ENCODE assay signal across 1 cellular context in the genomic region with DNA sequence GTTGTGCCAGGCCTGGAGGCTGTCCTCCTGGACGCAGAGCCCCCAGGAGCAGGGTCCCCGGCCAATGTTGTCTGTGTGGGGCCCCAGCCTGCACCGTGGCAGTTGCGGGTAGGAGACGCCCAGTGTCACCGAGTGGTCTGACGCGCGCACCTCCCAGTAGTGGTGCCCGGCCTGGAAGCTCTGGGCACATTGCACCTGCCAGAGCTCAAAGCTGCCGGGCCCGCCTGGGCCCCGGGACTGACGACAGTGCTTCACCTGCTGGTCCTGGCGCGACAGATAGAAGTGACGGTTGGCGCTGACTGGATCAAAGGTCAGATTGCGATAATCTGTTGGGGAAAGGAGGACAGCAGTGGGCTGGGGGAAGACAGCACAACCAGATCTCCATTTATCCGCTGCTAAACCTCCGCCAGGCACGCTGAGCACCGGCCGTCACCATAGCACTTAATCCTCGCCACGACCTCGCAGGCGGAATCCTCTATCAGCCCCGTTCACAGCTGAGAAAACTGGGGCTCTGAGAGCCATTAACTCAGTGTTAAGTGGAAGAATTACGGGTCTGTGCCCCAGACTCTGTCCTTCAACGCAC.
TF ChIP-seq lines count a peak whose summit lies in the region.

No MANE protein-coding gene starts in this region.

TF ChIP-seq in HepG2, 621 proteins besides CTCF, POLR2A, EP300 and RAD21 (continued from another document and continues in another):
- TF ChIP-seq, protein P1, sequence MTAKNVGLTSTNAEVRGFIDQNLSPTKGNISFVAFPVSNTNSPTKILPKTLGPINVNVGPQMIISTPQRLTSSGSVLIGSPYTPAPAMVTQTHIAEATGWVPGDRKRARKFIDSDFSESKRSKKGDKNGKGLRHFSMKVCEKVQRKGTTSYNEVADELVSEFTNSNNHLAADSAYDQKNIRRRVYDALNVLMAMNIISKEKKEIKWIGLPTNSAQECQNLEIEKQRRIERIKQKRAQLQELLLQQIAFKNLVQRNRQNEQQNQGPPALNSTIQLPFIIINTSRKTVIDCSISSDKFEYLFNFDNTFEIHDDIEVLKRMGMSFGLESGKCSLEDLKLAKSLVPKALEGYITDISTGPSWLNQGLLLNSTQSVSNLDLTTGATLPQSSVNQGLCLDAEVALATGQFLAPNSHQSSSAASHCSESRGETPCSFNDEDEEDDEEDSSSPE (CRISPR knock-in tag; IDR thresholded peaks at IDR 0.05): no peak
- TF ChIP-seq ZNF75D (CRISPR knock-in tag; IDR thresholded peaks at IDR 0.05; ENCODE audit: borderline replicate concordance) (no peak), CCAR2 (optimal IDR thresholded peaks at IDR 0.05; ENCODE audit: low read depth, low read length) (no peak), POLR2G (IDR thresholded peaks at IDR 0.05; ENCODE audit: low read depth, low read length) (no peak; the same call in 1 of the 2 replicates), GTF3A (CRISPR knock-in tag; conservative IDR thresholded peaks at IDR 0.05) (no peak), ZMYM2 (CRISPR knock-in tag; IDR thresholded peaks at IDR 0.05) (no peak), NFIB (CRISPR knock-in tag; IDR thresholded peaks at IDR 0.05; ENCODE audit: borderline replicate concordance) (no peak), FOXC1 (CRISPR knock-in tag; IDR thresholded peaks at IDR 0.05; ENCODE audit: borderline replicate concordance) (no peak), HNRNPLL (IDR thresholded peaks at IDR 0.05; ENCODE audit: low read depth, low read length, poor library complexity, severe bottlenecking) (no peak), ARNTL (CRISPR knock-in tag; IDR thresholded peaks at IDR 0.05) (no peak), ZSCAN25 (CRISPR knock-in tag; IDR thresholded peaks at IDR 0.05) (no peak), ZNF816 (CRISPR knock-in tag; IDR thresholded peaks at IDR 0.05; ENCODE audit: borderline replicate concordance) (0 out of 2 replicates have a peak, but pooled peaks have one; percentile 82), JUN (CRISPR knock-in tag; IDR thresholded peaks at IDR 0.05) (no peak), FOXJ3 (CRISPR knock-in tag; IDR thresholded peaks at IDR 0.05; ENCODE audit: borderline replicate concordance) (no peak), KAT2B (IDR thresholded peaks at IDR 0.05; ENCODE audit: borderline replicate concordance, low read depth, low read length) (no peak), ZFYVE20 (CRISPR knock-in tag; IDR thresholded peaks at IDR 0.05; ENCODE audit: borderline replicate concordance, low read depth) (no peak), SAP130 (CRISPR knock-in tag; IDR thresholded peaks at IDR 0.05; ENCODE audit: low read depth) (no peak), YEATS4 (CRISPR knock-in tag; IDR thresholded peaks at IDR 0.05; ENCODE audit: borderline replicate concordance) (no peak), ZNF543 (CRISPR knock-in tag; IDR thresholded peaks at IDR 0.05) (no peak), U2AF2 (IDR thresholded peaks at IDR 0.05; ENCODE audit: low read depth, low read length) (0 out of 2 replicates have a peak, but pooled peaks have one; percentile 26), SMARCC2 (IDR thresholded peaks at IDR 0.05) (no peak), ZNF781 (CRISPR knock-in tag; IDR thresholded peaks at IDR 0.05; ENCODE audit: borderline replicate concordance, not compliant biosample characterization) (no peak), ZNF350 (CRISPR knock-in tag; IDR thresholded peaks at IDR 0.05; ENCODE audit: borderline replicate concordance, low read depth) (no peak), HMG20B (CRISPR knock-in tag; conservative IDR thresholded peaks at IDR 0.05) (no peak), ZNF12 (CRISPR knock-in tag; IDR thresholded peaks at IDR 0.05) (no peak), ONECUT2 (CRISPR knock-in tag; IDR thresholded peaks at IDR 0.05) (no peak), MAZ (IDR thresholded peaks at IDR 0.05; ENCODE audit: borderline replicate concordance, low read depth, low read length) (no peak), MAZ (CRISPR knock-in tag; IDR thresholded peaks at IDR 0.05; ENCODE audit: low read depth) (no peak), FOXO1 (CRISPR knock-in tag; IDR thresholded peaks at IDR 0.05) (no peak), KDM2A (CRISPR knock-in tag; IDR thresholded peaks at IDR 0.05; ENCODE audit: borderline replicate concordance, low read depth) (no peak; the same call in 1 of the 2 replicates), NCOA2 (CRISPR knock-in tag; IDR thresholded peaks at IDR 0.05) (no peak), ZNF850 (CRISPR knock-in tag; conservative IDR thresholded peaks at IDR 0.05) (no peak)
- TF ChIP-seq, protein P2, sequence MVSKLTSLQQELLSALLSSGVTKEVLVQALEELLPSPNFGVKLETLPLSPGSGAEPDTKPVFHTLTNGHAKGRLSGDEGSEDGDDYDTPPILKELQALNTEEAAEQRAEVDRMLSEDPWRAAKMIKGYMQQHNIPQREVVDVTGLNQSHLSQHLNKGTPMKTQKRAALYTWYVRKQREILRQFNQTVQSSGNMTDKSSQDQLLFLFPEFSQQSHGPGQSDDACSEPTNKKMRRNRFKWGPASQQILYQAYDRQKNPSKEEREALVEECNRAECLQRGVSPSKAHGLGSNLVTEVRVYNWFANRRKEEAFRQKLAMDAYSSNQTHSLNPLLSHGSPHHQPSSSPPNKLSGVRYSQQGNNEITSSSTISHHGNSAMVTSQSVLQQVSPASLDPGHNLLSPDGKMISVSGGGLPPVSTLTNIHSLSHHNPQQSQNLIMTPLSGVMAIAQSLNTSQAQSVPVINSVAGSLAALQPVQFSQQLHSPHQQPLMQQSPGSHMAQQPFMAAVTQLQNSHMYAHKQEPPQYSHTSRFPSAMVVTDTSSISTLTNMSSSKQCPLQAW (CRISPR knock-in tag; IDR thresholded peaks at IDR 0.05): no peak
- TF ChIP-seq, protein P3, sequence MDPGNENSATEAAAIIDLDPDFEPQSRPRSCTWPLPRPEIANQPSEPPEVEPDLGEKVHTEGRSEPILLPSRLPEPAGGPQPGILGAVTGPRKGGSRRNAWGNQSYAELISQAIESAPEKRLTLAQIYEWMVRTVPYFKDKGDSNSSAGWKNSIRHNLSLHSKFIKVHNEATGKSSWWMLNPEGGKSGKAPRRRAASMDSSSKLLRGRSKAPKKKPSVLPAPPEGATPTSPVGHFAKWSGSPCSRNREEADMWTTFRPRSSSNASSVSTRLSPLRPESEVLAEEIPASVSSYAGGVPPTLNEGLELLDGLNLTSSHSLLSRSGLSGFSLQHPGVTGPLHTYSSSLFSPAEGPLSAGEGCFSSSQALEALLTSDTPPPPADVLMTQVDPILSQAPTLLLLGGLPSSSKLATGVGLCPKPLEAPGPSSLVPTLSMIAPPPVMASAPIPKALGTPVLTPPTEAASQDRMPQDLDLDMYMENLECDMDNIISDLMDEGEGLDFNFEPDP (CRISPR knock-in tag; conservative IDR thresholded peaks at IDR 0.05): no peak
- TF ChIP-seq, protein P4, sequence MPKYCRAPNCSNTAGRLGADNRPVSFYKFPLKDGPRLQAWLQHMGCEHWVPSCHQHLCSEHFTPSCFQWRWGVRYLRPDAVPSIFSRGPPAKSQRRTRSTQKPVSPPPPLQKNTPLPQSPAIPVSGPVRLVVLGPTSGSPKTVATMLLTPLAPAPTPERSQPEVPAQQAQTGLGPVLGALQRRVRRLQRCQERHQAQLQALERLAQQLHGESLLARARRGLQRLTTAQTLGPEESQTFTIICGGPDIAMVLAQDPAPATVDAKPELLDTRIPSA (CRISPR knock-in tag; IDR thresholded peaks at IDR 0.05; ENCODE audit: borderline replicate concordance): no peak
- TF ChIP-seq, protein P5, sequence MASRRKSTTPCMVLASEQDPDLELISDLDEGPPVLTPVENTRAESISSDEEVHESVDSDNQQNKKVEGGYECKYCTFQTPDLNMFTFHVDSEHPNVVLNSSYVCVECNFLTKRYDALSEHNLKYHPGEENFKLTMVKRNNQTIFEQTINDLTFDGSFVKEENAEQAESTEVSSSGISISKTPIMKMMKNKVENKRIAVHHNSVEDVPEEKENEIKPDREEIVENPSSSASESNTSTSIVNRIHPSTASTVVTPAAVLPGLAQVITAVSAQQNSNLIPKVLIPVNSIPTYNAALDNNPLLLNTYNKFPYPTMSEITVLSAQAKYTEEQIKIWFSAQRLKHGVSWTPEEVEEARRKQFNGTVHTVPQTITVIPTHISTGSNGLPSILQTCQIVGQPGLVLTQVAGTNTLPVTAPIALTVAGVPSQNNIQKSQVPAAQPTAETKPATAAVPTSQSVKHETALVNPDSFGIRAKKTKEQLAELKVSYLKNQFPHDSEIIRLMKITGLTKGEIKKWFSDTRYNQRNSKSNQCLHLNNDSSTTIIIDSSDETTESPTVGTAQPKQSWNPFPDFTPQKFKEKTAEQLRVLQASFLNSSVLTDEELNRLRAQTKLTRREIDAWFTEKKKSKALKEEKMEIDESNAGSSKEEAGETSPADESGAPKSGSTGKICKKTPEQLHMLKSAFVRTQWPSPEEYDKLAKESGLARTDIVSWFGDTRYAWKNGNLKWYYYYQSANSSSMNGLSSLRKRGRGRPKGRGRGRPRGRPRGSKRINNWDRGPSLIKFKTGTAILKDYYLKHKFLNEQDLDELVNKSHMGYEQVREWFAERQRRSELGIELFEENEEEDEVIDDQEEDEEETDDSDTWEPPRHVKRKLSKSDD (CRISPR knock-in tag; IDR thresholded peaks at IDR 0.05; ENCODE audit: low read depth): peak; percentile 76; the same call in 1 of the 2 replicates
- TF ChIP-seq, protein P6, sequence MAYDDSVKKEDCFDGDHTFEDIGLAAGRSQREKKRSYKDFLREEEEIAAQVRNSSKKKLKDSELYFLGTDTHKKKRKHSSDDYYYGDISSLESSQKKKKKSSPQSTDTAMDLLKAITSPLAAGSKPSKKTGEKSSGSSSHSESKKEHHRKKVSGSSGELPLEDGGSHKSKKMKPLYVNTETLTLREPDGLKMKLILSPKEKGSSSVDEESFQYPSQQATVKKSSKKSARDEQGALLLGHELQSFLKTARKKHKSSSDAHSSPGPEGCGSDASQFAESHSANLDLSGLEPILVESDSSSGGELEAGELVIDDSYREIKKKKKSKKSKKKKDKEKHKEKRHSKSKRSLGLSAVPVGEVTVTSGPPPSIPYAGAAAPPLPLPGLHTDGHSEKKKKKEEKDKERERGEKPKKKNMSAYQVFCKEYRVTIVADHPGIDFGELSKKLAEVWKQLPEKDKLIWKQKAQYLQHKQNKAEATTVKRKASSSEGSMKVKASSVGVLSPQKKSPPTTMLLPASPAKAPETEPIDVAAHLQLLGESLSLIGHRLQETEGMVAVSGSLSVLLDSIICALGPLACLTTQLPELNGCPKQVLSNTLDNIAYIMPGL (CRISPR knock-in tag; IDR thresholded peaks at IDR 0.05; ENCODE audit: borderline replicate concordance in 1 of 2, low read depth in 1 of 2): no peak
- TF ChIP-seq, protein P7, sequence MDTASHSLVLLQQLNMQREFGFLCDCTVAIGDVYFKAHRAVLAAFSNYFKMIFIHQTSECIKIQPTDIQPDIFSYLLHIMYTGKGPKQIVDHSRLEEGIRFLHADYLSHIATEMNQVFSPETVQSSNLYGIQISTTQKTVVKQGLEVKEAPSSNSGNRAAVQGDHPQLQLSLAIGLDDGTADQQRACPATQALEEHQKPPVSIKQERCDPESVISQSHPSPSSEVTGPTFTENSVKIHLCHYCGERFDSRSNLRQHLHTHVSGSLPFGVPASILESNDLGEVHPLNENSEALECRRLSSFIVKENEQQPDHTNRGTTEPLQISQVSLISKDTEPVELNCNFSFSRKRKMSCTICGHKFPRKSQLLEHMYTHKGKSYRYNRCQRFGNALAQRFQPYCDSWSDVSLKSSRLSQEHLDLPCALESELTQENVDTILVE (CRISPR knock-in tag; IDR thresholded peaks at IDR 0.05): no peak
- TF ChIP-seq, protein P8, sequence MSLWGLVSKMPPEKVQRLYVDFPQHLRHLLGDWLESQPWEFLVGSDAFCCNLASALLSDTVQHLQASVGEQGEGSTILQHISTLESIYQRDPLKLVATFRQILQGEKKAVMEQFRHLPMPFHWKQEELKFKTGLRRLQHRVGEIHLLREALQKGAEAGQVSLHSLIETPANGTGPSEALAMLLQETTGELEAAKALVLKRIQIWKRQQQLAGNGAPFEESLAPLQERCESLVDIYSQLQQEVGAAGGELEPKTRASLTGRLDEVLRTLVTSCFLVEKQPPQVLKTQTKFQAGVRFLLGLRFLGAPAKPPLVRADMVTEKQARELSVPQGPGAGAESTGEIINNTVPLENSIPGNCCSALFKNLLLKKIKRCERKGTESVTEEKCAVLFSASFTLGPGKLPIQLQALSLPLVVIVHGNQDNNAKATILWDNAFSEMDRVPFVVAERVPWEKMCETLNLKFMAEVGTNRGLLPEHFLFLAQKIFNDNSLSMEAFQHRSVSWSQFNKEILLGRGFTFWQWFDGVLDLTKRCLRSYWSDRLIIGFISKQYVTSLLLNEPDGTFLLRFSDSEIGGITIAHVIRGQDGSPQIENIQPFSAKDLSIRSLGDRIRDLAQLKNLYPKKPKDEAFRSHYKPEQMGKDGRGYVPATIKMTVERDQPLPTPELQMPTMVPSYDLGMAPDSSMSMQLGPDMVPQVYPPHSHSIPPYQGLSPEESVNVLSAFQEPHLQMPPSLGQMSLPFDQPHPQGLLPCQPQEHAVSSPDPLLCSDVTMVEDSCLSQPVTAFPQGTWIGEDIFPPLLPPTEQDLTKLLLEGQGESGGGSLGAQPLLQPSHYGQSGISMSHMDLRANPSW (CRISPR knock-in tag; IDR thresholded peaks at IDR 0.05; ENCODE audit: borderline replicate concordance): peak; percentile 80; the same call in 1 of the 2 replicates
- TF ChIP-seq, protein P9, sequence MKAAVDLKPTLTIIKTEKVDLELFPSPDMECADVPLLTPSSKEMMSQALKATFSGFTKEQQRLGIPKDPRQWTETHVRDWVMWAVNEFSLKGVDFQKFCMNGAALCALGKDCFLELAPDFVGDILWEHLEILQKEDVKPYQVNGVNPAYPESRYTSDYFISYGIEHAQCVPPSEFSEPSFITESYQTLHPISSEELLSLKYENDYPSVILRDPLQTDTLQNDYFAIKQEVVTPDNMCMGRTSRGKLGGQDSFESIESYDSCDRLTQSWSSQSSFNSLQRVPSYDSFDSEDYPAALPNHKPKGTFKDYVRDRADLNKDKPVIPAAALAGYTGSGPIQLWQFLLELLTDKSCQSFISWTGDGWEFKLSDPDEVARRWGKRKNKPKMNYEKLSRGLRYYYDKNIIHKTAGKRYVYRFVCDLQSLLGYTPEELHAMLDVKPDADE (CRISPR knock-in tag; IDR thresholded peaks at IDR 0.05): no peak
- TF ChIP-seq, protein P10, sequence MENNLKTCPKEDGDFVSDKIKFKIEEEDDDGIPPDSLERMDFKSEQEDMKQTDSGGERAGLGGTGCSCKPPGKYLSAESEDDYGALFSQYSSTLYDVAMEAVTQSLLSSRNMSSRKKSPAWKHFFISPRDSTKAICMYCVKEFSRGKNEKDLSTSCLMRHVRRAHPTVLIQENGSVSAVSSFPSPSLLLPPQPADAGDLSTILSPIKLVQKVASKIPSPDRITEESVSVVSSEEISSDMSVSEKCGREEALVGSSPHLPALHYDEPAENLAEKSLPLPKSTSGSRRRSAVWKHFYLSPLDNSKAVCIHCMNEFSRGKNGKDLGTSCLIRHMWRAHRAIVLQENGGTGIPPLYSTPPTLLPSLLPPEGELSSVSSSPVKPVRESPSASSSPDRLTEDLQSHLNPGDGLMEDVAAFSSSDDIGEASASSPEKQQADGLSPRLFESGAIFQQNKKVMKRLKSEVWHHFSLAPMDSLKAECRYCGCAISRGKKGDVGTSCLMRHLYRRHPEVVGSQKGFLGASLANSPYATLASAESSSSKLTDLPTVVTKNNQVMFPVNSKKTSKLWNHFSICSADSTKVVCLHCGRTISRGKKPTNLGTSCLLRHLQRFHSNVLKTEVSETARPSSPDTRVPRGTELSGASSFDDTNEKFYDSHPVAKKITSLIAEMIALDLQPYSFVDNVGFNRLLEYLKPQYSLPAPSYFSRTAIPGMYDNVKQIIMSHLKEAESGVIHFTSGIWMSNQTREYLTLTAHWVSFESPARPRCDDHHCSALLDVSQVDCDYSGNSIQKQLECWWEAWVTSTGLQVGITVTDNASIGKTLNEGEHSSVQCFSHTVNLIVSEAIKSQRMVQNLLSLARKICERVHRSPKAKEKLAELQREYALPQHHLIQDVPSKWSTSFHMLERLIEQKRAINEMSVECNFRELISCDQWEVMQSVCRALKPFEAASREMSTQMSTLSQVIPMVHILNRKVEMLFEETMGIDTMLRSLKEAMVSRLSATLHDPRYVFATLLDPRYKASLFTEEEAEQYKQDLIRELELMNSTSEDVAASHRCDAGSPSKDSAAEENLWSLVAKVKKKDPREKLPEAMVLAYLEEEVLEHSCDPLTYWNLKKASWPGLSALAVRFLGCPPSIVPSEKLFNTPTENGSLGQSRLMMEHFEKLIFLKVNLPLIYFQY (CRISPR knock-in tag; IDR thresholded peaks at IDR 0.05; ENCODE audit: borderline replicate concordance): no peak
